Comparison of ENCODE assay signal across 8 cellular contexts in genomic region chr9:124940521-124940893, GRCh38. TPM values are rescaled to one million over a fixed set of nuclear protein-coding genes. Genes with fewer than 3 reads are reported as not detected.
A peak's percentile ranks its signal among the peaks of the same experiment; 100 is the strongest.
DNase-seq lines count a peak whose midpoint lies in the region; ATAC-seq lines count a peak whose summit lies in the region.

No MANE protein-coding gene starts in this region.

- H3K36me3 Mint-ChIP-seq in activated naive CD8-positive, alpha-beta T cell, result peaks cover 10% of the 10 kb centered on the region

- 1% methylated on average over 17 of the region's 17 CpGs for WGBS in HUES64

- H3K9me3 ChIP-seq in HUES64 (ENCODE audit: insufficient read depth, low read depth, low read length), result no peaks in the 10 kb centered on the region
- no peaks in the 10 kb centered on the region for H3K9me3 ChIP-seq in iPS-18c (ENCODE audit: control insufficient read depth, insufficient read depth, low read length)

- peaks cover 26% of the 10 kb centered on the region for H3K4me1 Mint-ChIP-seq in activated naive CD8-positive, alpha-beta T cell (ENCODE audit: low read depth)
- H3K4me1 Mint-ChIP-seq in stimulated activated naive CD8-positive, alpha-beta T cell treated with anti-CD3 and anti-CD28 coated beads, Interleukin-15, amount 100 ng/mL, for 72 hours, result peaks cover 32% of the 10 kb centered on the region

- H3K4me3 Mint-ChIP-seq in activated naive CD8-positive, alpha-beta T cell, result peak overlapping the region; percentile 95
- peak overlapping the region; percentile 87 to 96 for H3K4me3 Mint-ChIP-seq in stimulated activated naive CD8-positive, alpha-beta T cell treated with anti-CD3 and anti-CD28 coated beads, Interleukin-15, amount 100 ng/mL, for 72 hours

- peak overlapping the region; percentile 84 for H3K9ac ChIP-seq in HUES64 (ENCODE audit: low read depth, low read length)

- H3K27ac Mint-ChIP-seq in activated naive CD8-positive, alpha-beta T cell, result peak overlapping the region; percentile 75
- H3K27ac Mint-ChIP-seq in stimulated activated naive CD8-positive, alpha-beta T cell treated with anti-CD3 and anti-CD28 coated beads, Interleukin-15, amount 100 ng/mL, for 72 hours, result peak overlapping the region; percentile 89 to 100

- no peaks in the 10 kb centered on the region for H3K9me3 Mint-ChIP-seq in activated naive CD8-positive, alpha-beta T cell (ENCODE audit: low read depth)
- H3K9me3 Mint-ChIP-seq in stimulated activated naive CD8-positive, alpha-beta T cell treated with anti-CD3 and anti-CD28 coated beads, Interleukin-15, amount 100 ng/mL, for 72 hours, result no peaks in the 10 kb centered on the region

- peak; percentile 38 for ATAC-seq in GM21515 (IDR thresholded peaks at IDR 0.05; ENCODE audit: unreplicated experiment)
- ATAC-seq in stimulated activated naive CD8-positive, alpha-beta T cell treated with anti-CD3 and anti-CD28 coated beads, Interleukin-15, amount 100 ng/mL, for 72 hours, result peak; percentile 61

- H3K27ac ChIP-seq in HUES64 (ENCODE audit: low read depth, low read length), result peak overlapping the region; percentile 94

- peak overlapping the region; percentile 79 for H3K4me3 ChIP-seq in HUES64 (ENCODE audit: low read length)
- peak overlapping the region; percentile 84 for H3K4me3 ChIP-seq in iPS-18c (ENCODE audit: insufficient read depth, low read depth, low read length)

- peak; percentile 89 for DNase-seq in DMS53 (lab: John Stamatoyannopoulos, UW)
- DNase-seq in DMS53 treated with DMSO at 0.1 percent for 48 hours (lab: John Stamatoyannopoulos, UW; ENCODE audit: unreplicated experiment), result no peak
- no peak for DNase-seq in stimulated activated naive CD8-positive, alpha-beta T cell treated with anti-CD3 and anti-CD28 coated beads, Interleukin-15, amount 100 ng/mL, for 72 hours
- DNase-seq in AG08396 (ENCODE audit: low spot score), result no peak

- H3K27me3 ChIP-seq in HUES64 (ENCODE audit: insufficient read depth, low read length), result no peaks in the 10 kb centered on the region

- no peaks in the 10 kb centered on the region for H3K27me3 Mint-ChIP-seq in activated naive CD8-positive, alpha-beta T cell
- no peaks in the 10 kb centered on the region for H3K27me3 Mint-ChIP-seq in stimulated activated naive CD8-positive, alpha-beta T cell treated with anti-CD3 and anti-CD28 coated beads, Interleukin-15, amount 100 ng/mL, for 72 hours

- peaks cover 5% of the 10 kb centered on the region; the same call in 1 of the 2 replicates for H3K4me1 ChIP-seq in HUES64 (ENCODE audit: insufficient read depth, low read length)

- peaks cover 9% of the 10 kb centered on the region; the same call in 1 of the 2 replicates for H3K36me3 ChIP-seq in HUES64 (ENCODE audit: insufficient read depth, low read length)

RNA-seq across cellular contexts. Expression of gene GOLGA1, which starts 0.4 kb away (rescaled TPM):
- 4.6 TPM for polyA plus RNA-seq in HUES64 (2013, experiment 1 of 2)
- polyA plus RNA-seq in HUES64 (2013, experiment 2 of 2), result 5.3 TPM
